In the genomic region with DNA sequence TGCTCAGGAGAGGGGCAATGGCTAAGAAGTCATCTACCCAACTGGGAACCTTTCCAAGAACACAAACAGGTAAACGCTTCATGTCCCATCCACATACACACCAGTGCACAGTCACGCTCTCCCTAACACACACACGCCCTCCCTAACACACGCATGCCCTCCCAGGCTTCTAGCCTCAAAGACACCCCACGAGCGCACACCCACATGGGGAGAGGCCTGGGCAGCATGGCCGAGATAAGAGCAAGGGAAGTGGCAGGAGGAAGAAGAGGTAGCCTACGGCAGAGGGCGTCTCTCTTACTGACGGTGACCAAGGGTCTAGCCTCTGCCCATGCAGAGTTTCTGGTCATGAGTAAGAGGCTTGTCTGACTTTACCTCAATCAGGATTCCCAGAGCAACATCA, we compare ENCODE assay signal across 10 cellular contexts. TPM values are rescaled to one million over a fixed set of nuclear protein-coding genes. Genes with fewer than 3 reads are reported as not detected.
A peak's percentile ranks its signal among the peaks of the same experiment; 100 is the strongest.
DNase-seq lines count a peak whose midpoint lies in the region; ATAC-seq and TF ChIP-seq lines count a peak whose summit lies in the region.
"Had no signal": no experiment of that assay in that cellular context is flagged by ENCODE, and none has a peak within 500 bp of the region (broad histone marks: within the 10 kb centered on the region; RNA-seq: fewer than 3 reads in every experiment).

No MANE protein-coding gene starts in this region.

- POLR2A ChIA-PET in activated CD4-positive, alpha-beta T cell treated with anti-CD3 and anti-CD28 coated beads for 36 hours (lab: Charles Lee) = no interaction called here
- POLR2A ChIA-PET in PC-9 (lab: Charles Lee; ENCODE audit: unreplicated experiment) = no interaction called here

- peaks cover 23% of the 10 kb centered on the region for H3F3A ChIP-seq in PC-9 (ENCODE audit: insufficient read depth, low read depth)

- H3K4me3 Mint-ChIP-seq in activated CD4-positive, alpha-beta T cell treated with anti-CD3 and anti-CD28 coated beads for 36 hours = peak overlapping the region; percentile 12
- peak overlapping the region; percentile 75 for H3K4me3 Mint-ChIP-seq in T-helper 17 cell
- H3K4me3 Mint-ChIP-seq in stimulated activated effector memory CD8-positive, alpha-beta T cell treated with anti-CD3 and anti-CD28 coated beads, Interleukin-12 subunit alpha, Interleukin-12 subunit beta, amount 100 ng/mL, for 72 hours = peak overlapping the region; percentile 93

- H3K4me2 ChIP-seq in PC-9 = no peak overlapping the region

- no peaks in the 10 kb centered on the region for H3K27me3 ChIP-seq in PC-9 (ENCODE audit: insufficient read depth, low read depth)

- H3K36me3 ChIP-seq in PC-9 (ENCODE audit: low read depth) = peaks cover 26% of the 10 kb centered on the region

- no peak for ATAC-seq in activated CD4-positive, alpha-beta T cell treated with anti-CD3 and anti-CD28 coated beads for 36 hours
- ATAC-seq in T-helper 17 cell (no peak), GM21576 (IDR thresholded peaks at IDR 0.05; ENCODE audit: unreplicated experiment) (no peak)
- no peak for ATAC-seq in stimulated activated effector memory CD8-positive, alpha-beta T cell treated with anti-CD3 and anti-CD28 coated beads, Interleukin-12 subunit alpha, Interleukin-12 subunit beta, amount 100 ng/mL, for 72 hours

- no peak for DNase-seq in activated CD4-positive, alpha-beta T cell treated with anti-CD3 and anti-CD28 coated beads for 36 hours
- no peak for DNase-seq in activated CD4-positive, alpha-beta T cell treated with anti-CD3 and anti-CD28 coated beads for 4 hours
- DNase-seq in T-helper 17 cell (no peak), epithelial cell of proximal tubule (ENCODE audit: low read depth) (no peak), OCI-M1 (lab: John Stamatoyannopoulos, UW) (no peak), PC-9 (no peak)
- no peak for DNase-seq in stimulated activated effector memory CD8-positive, alpha-beta T cell treated with anti-CD3 and anti-CD28 coated beads, Interleukin-12 subunit alpha, Interleukin-12 subunit beta, amount 100 ng/mL, for 72 hours (ENCODE audit: low spot score in 2 of 2)
- DNase-seq: NCI-H187, SW 1271 had no signal

- no TSS peak for BruUV-seq in PC-9 (replicated peaks; lab: Mats Ljungman, UMichigan)

- TF ChIP-seq CTCF in epithelial cell of proximal tubule (conservative IDR thresholded peaks at IDR 0.05; ENCODE audit: low read depth, low read length) (no peak), PC-9 (conservative IDR thresholded peaks at IDR 0.05) (no peak)

- peaks cover 64% of the 10 kb centered on the region for H3K36me3 Mint-ChIP-seq in activated CD4-positive, alpha-beta T cell treated with anti-CD3 and anti-CD28 coated beads for 36 hours (ENCODE audit: low read depth)
- no peaks in the 10 kb centered on the region for H3K36me3 Mint-ChIP-seq in T-helper 17 cell (ENCODE audit: low read depth)
- peaks cover 67% of the 10 kb centered on the region for H3K36me3 Mint-ChIP-seq in stimulated activated effector memory CD8-positive, alpha-beta T cell treated with anti-CD3 and anti-CD28 coated beads, Interleukin-12 subunit alpha, Interleukin-12 subunit beta, amount 100 ng/mL, for 72 hours

- intact Hi-C loops in activated CD4-positive, alpha-beta T cell treated with anti-CD3 and anti-CD28 coated beads for 36 hours (cut with DNase I, micrococcal nuclease) = no loop called here
- intact Hi-C loops in PC-9 (cut with micrococcal nuclease; ENCODE audit: unreplicated experiment) = no loop called here

- no peaks in the 10 kb centered on the region for H3K9me2 ChIP-seq in PC-9 (ENCODE audit: insufficient read depth)

- peak overlapping the region; percentile 96 for H3K27ac Mint-ChIP-seq in activated CD4-positive, alpha-beta T cell treated with anti-CD3 and anti-CD28 coated beads for 36 hours
- H3K27ac Mint-ChIP-seq in T-helper 17 cell = peak overlapping the region; percentile 97
- H3K27ac Mint-ChIP-seq in stimulated activated effector memory CD8-positive, alpha-beta T cell treated with anti-CD3 and anti-CD28 coated beads, Interleukin-12 subunit alpha, Interleukin-12 subunit beta, amount 100 ng/mL, for 72 hours = peak overlapping the region; percentile 98

- peaks cover 6% of the 10 kb centered on the region for H3K9me3 Mint-ChIP-seq in activated CD4-positive, alpha-beta T cell treated with anti-CD3 and anti-CD28 coated beads for 36 hours (ENCODE audit: low read depth)
- peaks cover under 1% of the 10 kb centered on the region for H3K9me3 Mint-ChIP-seq in stimulated activated effector memory CD8-positive, alpha-beta T cell treated with anti-CD3 and anti-CD28 coated beads, Interleukin-12 subunit alpha, Interleukin-12 subunit beta, amount 100 ng/mL, for 72 hours

- H3K79me2 ChIP-seq in PC-9 (ENCODE audit: low read depth) = peaks cover 28% of the 10 kb centered on the region

- no peak overlapping the region for H2AFZ ChIP-seq in PC-9

- H3K4me3 ChIP-seq in epithelial cell of proximal tubule (ENCODE audit: low read depth, low read length) (peak overlapping the region; percentile 18), PC-9 (no peak overlapping the region)

- peaks cover 50% of the 10 kb centered on the region for H3K4me1 Mint-ChIP-seq in activated CD4-positive, alpha-beta T cell treated with anti-CD3 and anti-CD28 coated beads for 36 hours
- peaks cover 41% of the 10 kb centered on the region for H3K4me1 Mint-ChIP-seq in T-helper 17 cell
- H3K4me1 Mint-ChIP-seq in stimulated activated effector memory CD8-positive, alpha-beta T cell treated with anti-CD3 and anti-CD28 coated beads, Interleukin-12 subunit alpha, Interleukin-12 subunit beta, amount 100 ng/mL, for 72 hours = peaks cover 68% of the 10 kb centered on the region

- peaks cover 19% of the 10 kb centered on the region for H3K4me1 ChIP-seq in PC-9 (replicated peaks; ENCODE audit: insufficient read depth)

- H3K27ac ChIP-seq in PC-9 = no peak overlapping the region

- 0 out of 2 replicates have a peak, but pooled peaks cover 7% of the 10 kb centered on the region for H4K20me1 ChIP-seq in PC-9 (ENCODE audit: insufficient read depth)

- H3K9me3 ChIP-seq in T-helper 17 cell (ENCODE audit: control insufficient read depth, low read length, poor library complexity, severe bottlenecking) (no peaks in the 10 kb centered on the region), PC-9 (ENCODE audit: insufficient read depth, low read depth) (no peaks in the 10 kb centered on the region; the same call in 1 of the 2 replicates)

- H3K27me3 Mint-ChIP-seq in activated CD4-positive, alpha-beta T cell treated with anti-CD3 and anti-CD28 coated beads for 36 hours = no peaks in the 10 kb centered on the region
- H3K27me3 Mint-ChIP-seq in T-helper 17 cell = no peaks in the 10 kb centered on the region

- CTCF ChIA-PET in activated CD4-positive, alpha-beta T cell treated with anti-CD3 and anti-CD28 coated beads for 36 hours (lab: Charles Lee) = interaction anchor here (0.7 kb wide), 1 partner anchor 428 kb away, joined by 3 read pairs; no protein-coding TSS in a partner anchor
- CTCF ChIA-PET in PC-9 (lab: Charles Lee) = no interaction called here

RNA-seq across cellular contexts. Expression of a gene that starts 3.1 kb away (rescaled TPM):
- total RNA-seq in activated CD4-positive, alpha-beta T cell treated with anti-CD3 and anti-CD28 coated beads for 36 hours = 10 to 100 TPM; 32.6 to 40.5 TPM
- total RNA-seq in T-helper 17 cell (10 to 100 TPM; 21.0 to 23.2 TPM), epithelial cell of proximal tubule (54.5 and 80.3 TPM in 2 replicates), PC-9 (2021) (70.5 and 76.0 TPM in 2 replicates)

RNA-seq across cellular contexts. Expression of a gene that starts 19.5 kb away (rescaled TPM):
- 10 to 100 TPM; 10.8 to 12.1 TPM for total RNA-seq in activated CD4-positive, alpha-beta T cell treated with anti-CD3 and anti-CD28 coated beads for 36 hours
- 10 to 100 TPM; 24.5 to 55.2 TPM for total RNA-seq in T-helper 17 cell
- 0.36 and 0.46 TPM in 2 replicates for total RNA-seq in epithelial cell of proximal tubule
- total RNA-seq in PC-9 (2021) = 0.25 and 0.92 TPM in 2 replicates

RNA-seq across cellular contexts. Expression of a gene that starts 44.0 kb away (rescaled TPM):
- total RNA-seq in activated CD4-positive, alpha-beta T cell treated with anti-CD3 and anti-CD28 coated beads for 36 hours = 10 to 100 TPM; 11.8 to 12.0 TPM
- 10 to 100 TPM; 31.6 to 37.5 TPM for total RNA-seq in T-helper 17 cell
- total RNA-seq in epithelial cell of proximal tubule = 8.7 and 16.3 TPM in 2 replicates
- 7.6 and 8.4 TPM in 2 replicates for total RNA-seq in PC-9 (2021)

Comparison
In these comparisons a context has a peak if more than half of its experiments do, and no peak if none do; other contexts are left out.
1. H3K4me3 Mint-ChIP-seq: peak in every context shown above with its lines; median percentile 93 in stimulated activated effector memory CD8-positive, alpha-beta T cell treated with anti-CD3 and anti-CD28 coated beads, Interleukin-12 subunit alpha, Interleukin-12 subunit beta, amount 100 ng/mL, for 72 hours; 75 in T-helper 17 cell; 12 in activated CD4-positive, alpha-beta T cell treated with anti-CD3 and anti-CD28 coated beads for 36 hours.